10 cellular contexts compared by ENCODE assay signal in the genomic region with DNA sequence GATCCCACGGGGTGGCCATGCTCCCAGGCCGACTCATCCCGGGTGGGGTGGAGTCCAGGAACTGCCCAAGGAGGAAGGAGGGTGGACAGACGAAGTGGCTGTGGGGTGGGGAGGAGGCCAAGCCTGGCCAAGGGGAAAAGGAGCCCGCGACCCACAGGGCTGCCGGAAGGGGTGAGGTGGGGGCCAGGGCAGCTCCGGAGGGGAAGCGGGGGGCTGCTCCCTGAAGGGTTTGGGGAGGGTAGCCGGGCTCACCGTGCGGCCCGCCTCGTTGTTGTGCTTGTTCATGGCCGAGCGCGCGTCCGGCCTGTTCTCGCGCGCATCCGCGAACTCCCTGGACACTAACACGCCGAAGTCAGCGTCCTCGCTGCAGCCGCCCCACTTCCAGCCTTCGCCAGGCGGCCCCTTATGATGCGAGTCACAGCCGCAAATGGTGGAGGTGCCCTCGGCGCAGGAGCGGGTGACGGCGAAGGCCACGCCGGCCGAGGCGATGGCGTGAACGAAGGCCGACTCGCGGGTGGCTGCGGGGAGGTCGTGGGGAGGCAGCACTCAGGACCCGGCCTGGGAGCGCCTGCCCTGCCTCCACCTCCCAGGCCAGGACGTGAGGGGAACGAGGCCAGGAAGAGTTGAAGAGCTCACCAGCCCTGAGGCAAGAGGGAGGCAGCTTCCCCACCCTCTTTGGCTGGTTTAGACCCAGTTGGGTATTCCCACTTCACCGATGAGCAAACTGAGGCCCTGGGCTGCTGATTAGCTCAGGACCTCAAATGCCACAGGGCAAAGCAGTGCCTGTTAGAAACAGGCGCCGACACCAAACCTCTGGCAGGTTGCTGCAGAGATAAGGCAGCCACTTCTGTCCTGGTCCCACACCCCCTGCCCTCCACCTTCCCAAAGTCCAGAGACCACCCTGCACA. TPM values are rescaled to one million over a fixed set of nuclear protein-coding genes. Genes with fewer than 3 reads are reported as not detected.
DNase-seq lines count a peak whose midpoint lies in the region; ATAC-seq, FAIRE-seq and TF ChIP-seq lines count a peak whose summit lies in the region.
"Had no signal": no experiment of that assay in that cellular context is flagged by ENCODE, and none has a peak within 500 bp of the region (broad histone marks: within the 10 kb centered on the region; RNA-seq: fewer than 3 reads in every experiment).

No MANE protein-coding gene starts in this region.

- peak overlapping the region; percentile 69 for H3K4me3 Mint-ChIP-seq in CD8-positive, alpha-beta T cell

- H3K36me3 ChIP-seq in CD8-positive, alpha-beta T cell (ENCODE audit: insufficient read depth, low read length): no peaks in the 10 kb centered on the region
- no peaks in the 10 kb centered on the region for H3K36me3 ChIP-seq in prostate gland

- no peak for TF ChIP-seq CTCF in CD8-positive, alpha-beta T cell (IDR thresholded peaks at IDR 0.05)
- TF ChIP-seq CTCF in epithelial cell of proximal tubule (conservative IDR thresholded peaks at IDR 0.05; ENCODE audit: low read depth, low read length): no peak
- no peak for TF ChIP-seq CTCF in prostate gland (IDR thresholded peaks at IDR 0.05)

- no peaks in the 10 kb centered on the region for H3K9me3 ChIP-seq in CD8-positive, alpha-beta T cell (ENCODE audit: low read length)
- no peaks in the 10 kb centered on the region for H3K9me3 ChIP-seq in prostate gland

- H3K9me3 Mint-ChIP-seq in CD8-positive, alpha-beta T cell: no peaks in the 10 kb centered on the region

- H3K4me1 Mint-ChIP-seq in CD8-positive, alpha-beta T cell (ENCODE audit: low read depth): peaks cover 23% of the 10 kb centered on the region

- WGBS in prostate gland: 49% methylated on average over 56 of the region's 56 CpGs

- H3K27me3 Mint-ChIP-seq in CD8-positive, alpha-beta T cell (ENCODE audit: low read depth): peaks cover 32% of the 10 kb centered on the region

- peaks cover 6% of the 10 kb centered on the region for H3K27me3 ChIP-seq in CD8-positive, alpha-beta T cell (ENCODE audit: insufficient read depth, low read length)
- no peaks in the 10 kb centered on the region for H3K27me3 ChIP-seq in prostate gland (replicated peaks; ENCODE audit: insufficient read depth)

- no peak for ATAC-seq in CD8-positive, alpha-beta T cell
- ATAC-seq in HG03196 (IDR thresholded peaks at IDR 0.05; ENCODE audit: unreplicated experiment): no peak
- no peak for ATAC-seq in HG03378 (IDR thresholded peaks at IDR 0.05; ENCODE audit: unreplicated experiment)

- H3K4me1 ChIP-seq in CD8-positive, alpha-beta T cell (ENCODE audit: insufficient read depth, low read length): peaks cover 31% of the 10 kb centered on the region
- no peaks in the 10 kb centered on the region for H3K4me1 ChIP-seq in prostate gland (replicated peaks)

- intact Hi-C loops in CD8-positive, alpha-beta T cell (cut with DNase I, micrococcal nuclease): no loop called here
- intact Hi-C loops in prostate gland (cut with DNase I): no loop called here

- H3K4me3 ChIP-seq in CD8-positive, alpha-beta T cell (ENCODE audit: low read depth, low read length): peak overlapping the region; percentile 30
- H3K4me3 ChIP-seq in epithelial cell of proximal tubule (ENCODE audit: low read depth, low read length) (peak overlapping the region; percentile 26), prostate gland (peak overlapping the region; percentile 2 to 17)

- POLR2A ChIA-PET in CD8-positive, alpha-beta T cell (lab: Charles Lee): no interaction called here

- CTCF ChIA-PET in CD8-positive, alpha-beta T cell (lab: Charles Lee): interaction anchor here (1.0 kb wide), 1 partner anchor 16 kb away, joined by 3 read pairs; no protein-coding TSS in a partner anchor

- TF ChIP-seq POLR2A in prostate gland (IDR thresholded peaks at IDR 0.05) (no peak), GM12892 (IDR thresholded peaks at IDR 0.05; ENCODE audit: low read depth, low read length) (no peak)

- no peaks in the 10 kb centered on the region for H3K36me3 Mint-ChIP-seq in CD8-positive, alpha-beta T cell

- H3K27ac Mint-ChIP-seq in CD8-positive, alpha-beta T cell: no peak overlapping the region

- no peak overlapping the region for H3K27ac ChIP-seq in CD8-positive, alpha-beta T cell (ENCODE audit: low read depth, low read length)
- no peak overlapping the region for H3K27ac ChIP-seq in prostate gland

- no peak for FAIRE-seq in GM12892 (lab: Jason Lieb, UNC)

- no peak for DNase-seq in CD8-positive, alpha-beta T cell
- DNase-seq in LoVo (ENCODE audit: low spot score) (peak; percentile 6), epithelial cell of proximal tubule (ENCODE audit: low read depth) (no peak), prostate gland (ENCODE audit: low spot score) (no peak), GM12892 (ENCODE audit: insufficient read length) (no peak), NCI-H1436 (lab: John Stamatoyannopoulos, UW) (no peak)
- DNase-seq: activated T-cell treated with anti-CD3 and anti-CD28 coated beads, Interleukin-2, amount 50 U/mL, for 1 hour; HCEC 1CT had no signal

RNA-seq across cellular contexts. Expression of gene WNT3, which starts 48.7 kb away (rescaled TPM):
- not detected for total RNA-seq in CD8-positive, alpha-beta T cell
- total RNA-seq in epithelial cell of proximal tubule: 1.6 and 2.3 TPM in 2 replicates
- 1 to 10 TPM; 2.0 to 7.7 TPM for total RNA-seq in prostate gland
- not detected for polyA plus RNA-seq in GM12892 (2012; ENCODE audit: missing spikeins)
